In genomic region chr12:114750905-114751304, GRCh38 we compare ENCODE assay signal across 2 cellular contexts.
TF ChIP-seq lines count a peak whose summit lies in the region.

No MANE protein-coding gene starts in this region.

TF ChIP-seq in IMR-90, 13 proteins besides CTCF, POLR2A, EP300 and RAD21:
- TF ChIP-seq CHD1 (IDR thresholded peaks at IDR 0.05; ENCODE audit: low read depth, low read length) (no peak), MAFK (IDR thresholded peaks at IDR 0.05; ENCODE audit: low read depth, low read length) (no peak), MXI1 (IDR thresholded peaks at IDR 0.05; ENCODE audit: borderline replicate concordance, low read depth, low read length) (no peak), CEBPB (IDR thresholded peaks at IDR 0.05; ENCODE audit: low read depth, low read length) (no peak), BHLHE40 (IDR thresholded peaks at IDR 0.05; ENCODE audit: low read depth, low read length) (no peak), RFX5 (IDR thresholded peaks at IDR 0.05; ENCODE audit: low read depth, low read length) (no peak), MAZ (IDR thresholded peaks at IDR 0.05; ENCODE audit: borderline replicate concordance, low read depth, low read length) (no peak), RCOR1 (IDR thresholded peaks at IDR 0.05; ENCODE audit: insufficient replicate concordance, low read length) (no peak), SMC3 (IDR thresholded peaks at IDR 0.05; ENCODE audit: low read depth, low read length) (no peak), NFE2L2 (IDR thresholded peaks at IDR 0.05; ENCODE audit: low read depth, low read length) (no peak), USF2 (IDR thresholded peaks at IDR 0.05; ENCODE audit: low read depth, low read length) (no peak), FOS (IDR thresholded peaks at IDR 0.05; ENCODE audit: low read depth, low read length) (no peak)
- TF ChIP-seq, protein P1, sequence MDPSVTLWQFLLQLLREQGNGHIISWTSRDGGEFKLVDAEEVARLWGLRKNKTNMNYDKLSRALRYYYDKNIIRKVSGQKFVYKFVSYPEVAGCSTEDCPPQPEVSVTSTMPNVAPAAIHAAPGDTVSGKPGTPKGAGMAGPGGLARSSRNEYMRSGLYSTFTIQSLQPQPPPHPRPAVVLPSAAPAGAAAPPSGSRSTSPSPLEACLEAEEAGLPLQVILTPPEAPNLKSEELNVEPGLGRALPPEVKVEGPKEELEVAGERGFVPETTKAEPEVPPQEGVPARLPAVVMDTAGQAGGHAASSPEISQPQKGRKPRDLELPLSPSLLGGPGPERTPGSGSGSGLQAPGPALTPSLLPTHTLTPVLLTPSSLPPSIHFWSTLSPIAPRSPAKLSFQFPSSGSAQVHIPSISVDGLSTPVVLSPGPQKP (IDR thresholded peaks at IDR 0.05; ENCODE audit: borderline replicate concordance, low read depth, low read length) = no peak

TF ChIP-seq in H1, 55 proteins besides CTCF, POLR2A, EP300 and RAD21:
- TF ChIP-seq SUZ12 (IDR thresholded peaks at IDR 0.05; ENCODE audit: low read length) (no peak), CEBPB (IDR thresholded peaks at IDR 0.05; ENCODE audit: low read depth, low read length) (no peak)
TF ChIP-seq in H1: peak in this region for 0.
